26 cellular contexts compared by ENCODE assay signal in genomic region chr5:75260708-75261107, GRCh38. TPM values are rescaled to one million over a fixed set of nuclear protein-coding genes. Genes with fewer than 3 reads are reported as not detected.
"Had no signal": no experiment of that assay in that cellular context is flagged by ENCODE, and none has a peak within 500 bp of the region (broad histone marks: within the 10 kb centered on the region; RNA-seq: fewer than 3 reads in every experiment).

No MANE protein-coding gene starts in this region.

- DNase-seq: activated gamma-delta T cell treated with Interleukin-2 at 50 U/mL for 16 hours; activated T-cell treated with anti-CD3 and anti-CD28 coated beads, Interleukin-2, amount 50 U/mL, for 1 hour; aorta; brain microvascular endothelial cell; caudate nucleus; effector memory CD4-positive, alpha-beta T cell; gastrocnemius medialis; heart left ventricle; islet precursor cell; left ventricle myocardium inferior; midbrain; ovary; stimulated activated CD4-positive, alpha-beta T cell treated with anti-CD3 and anti-CD28 coated beads, Interleukin-15, amount 100 ng/mL, for 24 hours; stimulated activated naive B cell treated with anti-CD40 and anti-IgM and Interleukin-4, amounts not matched to agents 10 μg/mL and 1 μg/mL and 100 μg/mL, for 72 hours; T-helper 1 cell; trophoblast cell; uterus had no signal

- ATAC-seq: esophagus mucosa; gastrocnemius medialis; heart left ventricle; natural killer cell treated with Interleukin-12 subunit alpha and Interleukin-12 subunit beta and Interleukin-15 and Interleukin-18, amount 100 ng/mL, for 72 hours; sciatic nerve; stimulated activated naive B cell treated with anti-CD40 and anti-IgM and Interleukin-4, amounts not matched to agents 10 μg/mL and 1 μg/mL and 100 μg/mL, for 72 hours; WTC11 had no signal

- H3K36me3 ChIP-seq: brain microvascular endothelial cell, gastrocnemius medialis, heart left ventricle, left ventricle myocardium inferior, neutrophil, ovary, prostate gland, uterus had no signal

- H3K4me3 ChIP-seq: gastrocnemius medialis, heart left ventricle, left ventricle myocardium inferior, ovary, prostate gland, smooth muscle cell, uterus had no signal

- H3K27me3 ChIP-seq: brain microvascular endothelial cell, ovary, uterus had no signal

RNA-seq across cellular contexts. Expression of gene ANKRD31, which starts 24.0 kb away (rescaled TPM):
- total RNA-seq: dermis microvascular lymphatic vessel endothelial cell, lung microvascular endothelial cell had no signal
